21 cellular contexts compared by ENCODE assay signal in genomic region chr4:113375964-113376666, GRCh38.
"Had no signal": no experiment of that assay in that cellular context is flagged by ENCODE, and none has a peak within 500 bp of the region (broad histone marks: within the 10 kb centered on the region; RNA-seq: fewer than 3 reads in every experiment).

No MANE protein-coding gene starts in this region.

- ATAC-seq: HepG2, K562, SK-N-SH treated with all-trans-retinoic acid at 6 μM for 48 hours had no signal

- H3K4me1 Mint-ChIP-seq: IgD-negative memory B cell had no signal

- H3K27me3 ChIP-seq: SJCRH30 had no signal

- H3K27me3 Mint-ChIP-seq: IgD-negative memory B cell had no signal

- DNase-seq: Kasumi-1, MM.1S, NCI-H1092 treated with DMSO at 0.1 percent for 48 hours, NCI-H1436, NCI-H187, NCI-H2029, NCI-H2171 treated with DMSO at 0.1 percent for 48 hours, NCI-H226, NCI-H446, NCI-H510A, NCI-H524 treated with DMSO at 0.1 percent for 48 hours, NCI-H69, NCI-H774, RPMI8226, SHP77 treated with DMSO at 0.1 percent for 48 hours, SJCRH30 had no signal

- H3K9me3 Mint-ChIP-seq: IgD-negative memory B cell had no signal

- H3K9me3 ChIP-seq: SJCRH30 had no signal

- H3K4me3 ChIP-seq: K562, SJCRH30 had no signal

- H3K27ac ChIP-seq: KMS-11, SJCRH30 had no signal

- H3K4me3 Mint-ChIP-seq: IgD-negative memory B cell had no signal

- H3K4me1 ChIP-seq: SJCRH30 had no signal

- H3K27ac Mint-ChIP-seq: IgD-negative memory B cell had no signal
